Comparison of ENCODE assay signal across 2 cellular contexts in genomic region chr4:70613182-70613892, GRCh38.
TF ChIP-seq lines count a peak whose summit lies in the region.

No MANE protein-coding gene starts in this region.

TF ChIP-seq in H1, 55 proteins besides CTCF, POLR2A, EP300 and RAD21:
- TF ChIP-seq SUZ12 (IDR thresholded peaks at IDR 0.05; ENCODE audit: low read length) (no peak), BRCA1 (IDR thresholded peaks at IDR 0.05; ENCODE audit: low read depth, low read length) (no peak), BCL11A (IDR thresholded peaks at IDR 0.05; ENCODE audit: low read depth in 2 of 2, low read length in 2 of 2) (no peak), EGR1 (IDR thresholded peaks at IDR 0.05; ENCODE audit: borderline replicate concordance, low read depth, low read length) (no peak), SRF (IDR thresholded peaks at IDR 0.05; ENCODE audit: low read depth, low read length) (no peak), RBBP5 (IDR thresholded peaks at IDR 0.05; ENCODE audit: borderline replicate concordance, low read depth, low read length) (no peak)

TF ChIP-seq in WTC11, 78 proteins besides CTCF, POLR2A, EP300 and RAD21:
- TF ChIP-seq FOXJ3 (CRISPR knock-in tag; IDR thresholded peaks at IDR 0.05; ENCODE audit: borderline replicate concordance), result no peak
- TF ChIP-seq CREM (CRISPR knock-in tag; IDR thresholded peaks at IDR 0.05), result no peak
- TF ChIP-seq ZNF121 (CRISPR knock-in tag; IDR thresholded peaks at IDR 0.05), result no peak
- TF ChIP-seq, protein P1, sequence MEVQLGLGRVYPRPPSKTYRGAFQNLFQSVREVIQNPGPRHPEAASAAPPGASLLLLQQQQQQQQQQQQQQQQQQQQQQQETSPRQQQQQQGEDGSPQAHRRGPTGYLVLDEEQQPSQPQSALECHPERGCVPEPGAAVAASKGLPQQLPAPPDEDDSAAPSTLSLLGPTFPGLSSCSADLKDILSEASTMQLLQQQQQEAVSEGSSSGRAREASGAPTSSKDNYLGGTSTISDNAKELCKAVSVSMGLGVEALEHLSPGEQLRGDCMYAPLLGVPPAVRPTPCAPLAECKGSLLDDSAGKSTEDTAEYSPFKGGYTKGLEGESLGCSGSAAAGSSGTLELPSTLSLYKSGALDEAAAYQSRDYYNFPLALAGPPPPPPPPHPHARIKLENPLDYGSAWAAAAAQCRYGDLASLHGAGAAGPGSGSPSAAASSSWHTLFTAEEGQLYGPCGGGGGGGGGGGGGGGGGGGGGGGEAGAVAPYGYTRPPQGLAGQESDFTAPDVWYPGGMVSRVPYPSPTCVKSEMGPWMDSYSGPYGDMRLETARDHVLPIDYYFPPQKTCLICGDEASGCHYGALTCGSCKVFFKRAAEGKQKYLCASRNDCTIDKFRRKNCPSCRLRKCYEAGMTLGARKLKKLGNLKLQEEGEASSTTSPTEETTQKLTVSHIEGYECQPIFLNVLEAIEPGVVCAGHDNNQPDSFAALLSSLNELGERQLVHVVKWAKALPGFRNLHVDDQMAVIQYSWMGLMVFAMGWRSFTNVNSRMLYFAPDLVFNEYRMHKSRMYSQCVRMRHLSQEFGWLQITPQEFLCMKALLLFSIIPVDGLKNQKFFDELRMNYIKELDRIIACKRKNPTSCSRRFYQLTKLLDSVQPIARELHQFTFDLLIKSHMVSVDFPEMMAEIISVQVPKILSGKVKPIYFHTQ (CRISPR knock-in tag; IDR thresholded peaks at IDR 0.05), result no peak
- no peak for TF ChIP-seq RORB (CRISPR knock-in tag; IDR thresholded peaks at IDR 0.05)
- no peak for TF ChIP-seq ETV6 (CRISPR knock-in tag; IDR thresholded peaks at IDR 0.05)
- no peak for TF ChIP-seq MLX (CRISPR knock-in tag; IDR thresholded peaks at IDR 0.05)
- no peak for TF ChIP-seq SMAD3 (CRISPR knock-in tag; IDR thresholded peaks at IDR 0.05; ENCODE audit: borderline replicate concordance)
- no peak for TF ChIP-seq EMX1 (CRISPR knock-in tag; IDR thresholded peaks at IDR 0.05)
- TF ChIP-seq ZNF219 (CRISPR knock-in tag; IDR thresholded peaks at IDR 0.05; ENCODE audit: borderline replicate concordance), result no peak
- no peak for TF ChIP-seq MXD4 (CRISPR knock-in tag; IDR thresholded peaks at IDR 0.05; ENCODE audit: borderline replicate concordance)
- TF ChIP-seq PRDM15 (CRISPR knock-in tag; IDR thresholded peaks at IDR 0.05), result no peak
- no peak for TF ChIP-seq ZSCAN18 (CRISPR knock-in tag; IDR thresholded peaks at IDR 0.05)
- TF ChIP-seq GTF2I (CRISPR knock-in tag; conservative IDR thresholded peaks at IDR 0.05), result no peak
- TF ChIP-seq USF1 (CRISPR knock-in tag; IDR thresholded peaks at IDR 0.05), result no peak
- no peak for TF ChIP-seq JUN (CRISPR knock-in tag; IDR thresholded peaks at IDR 0.05)
